38 cellular contexts compared by ENCODE assay signal in the genomic region with DNA sequence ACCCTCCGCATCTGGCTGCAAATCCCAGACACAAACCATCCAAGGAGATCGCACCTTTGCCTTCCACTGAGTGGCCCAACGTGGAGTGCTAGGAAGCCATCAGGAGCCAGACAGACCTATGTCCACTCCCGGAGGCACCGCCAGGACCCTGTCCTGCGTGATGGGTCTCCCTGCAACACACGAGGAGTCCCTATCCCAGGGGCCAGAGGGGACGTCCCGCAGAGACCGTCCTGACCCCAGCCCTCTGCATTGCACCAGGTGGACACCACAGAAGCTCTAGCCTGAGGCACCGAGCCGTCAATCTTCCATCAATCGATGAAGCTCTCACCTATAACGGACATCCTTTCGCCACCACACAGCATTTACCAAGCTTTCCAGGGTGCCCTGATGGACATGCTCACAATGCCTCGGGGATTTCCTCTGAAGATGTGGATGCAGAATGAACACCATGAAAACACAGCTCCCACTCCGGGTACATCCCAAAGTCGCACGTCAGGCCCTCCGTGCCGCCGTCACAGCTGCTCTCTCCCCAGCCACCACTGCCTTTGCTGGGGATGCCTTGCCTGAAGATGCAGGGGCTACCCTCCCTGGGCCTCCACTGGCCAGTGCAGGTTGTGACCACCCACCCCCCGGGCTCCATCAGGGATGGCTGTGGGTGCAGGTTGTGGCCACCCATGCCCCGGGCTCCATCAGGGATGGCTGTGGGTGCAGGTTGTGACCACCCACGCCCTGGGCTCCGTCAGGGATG. TPM values are rescaled to one million over a fixed set of nuclear protein-coding genes. Genes with fewer than 3 reads are reported as not detected.
"Had no signal": no experiment of that assay in that cellular context is flagged by ENCODE, and none has a peak within 500 bp of the region (broad histone marks: within the 10 kb centered on the region; RNA-seq: fewer than 3 reads in every experiment).

No MANE protein-coding gene starts in this region.

- H3K4me3 Mint-ChIP-seq: activated B cell treated with CpG ODN at 0.5 μM for 24 hours; activated CD8-positive, alpha-beta memory T cell treated with anti-CD3 and anti-CD28 coated beads, Interleukin-2, amount 10 ng/mL, durations not matched to agents 7 days and 5 days; activated CD8-positive, alpha-beta T cell treated with anti-CD3 and anti-CD28 coated beads for 36 hours; activated naive CD8-positive, alpha-beta T cell; activated T-cell treated with anti-CD3 and anti-CD28 coated beads, Interleukin-2, amount 50 U/mL, for 24 hours; activated T-helper 17 cell treated with anti-CD3 and anti-CD28 coated beads, Interleukin-2, amount 50 U/mL, for 72 hours; effector memory CD8-positive, alpha-beta T cell; T-helper 17 cell; T-helper 2 cell treated with Interferon-gamma antibody and Interleukin-4, amounts not matched to agents 5 μg/mL and 100 μg/mL, for 36 hours had no signal

- H3K27me3 ChIP-seq: brain microvascular endothelial cell had no signal

- H3K4me1 Mint-ChIP-seq: activated B cell treated with CpG ODN at 0.5 μM for 24 hours; activated CD8-positive, alpha-beta memory T cell treated with anti-CD3 and anti-CD28 coated beads, Interleukin-2, amount 10 ng/mL, durations not matched to agents 7 days and 5 days had no signal

- H3K4me1 ChIP-seq: esophagus squamous epithelium, gastroesophageal sphincter had no signal

- H3K27ac ChIP-seq: brain microvascular endothelial cell, epithelial cell of prostate, esophagus squamous epithelium, gastroesophageal sphincter, WERI-Rb-1 had no signal

- H3K4me3 ChIP-seq: esophagus squamous epithelium, gastroesophageal sphincter had no signal

- H3K9me3 Mint-ChIP-seq: activated CD8-positive, alpha-beta T cell treated with anti-CD3 and anti-CD28 coated beads for 36 hours; activated T-helper 17 cell treated with anti-CD3 and anti-CD28 coated beads, Interleukin-2, amount 50 U/mL, for 72 hours; T-helper 2 cell treated with Interferon-gamma antibody and Interleukin-4, amounts not matched to agents 5 μg/mL and 100 μg/mL, for 36 hours had no signal

- ATAC-seq: activated CD4-positive, CD25-positive, alpha-beta regulatory T cell treated with anti-CD3 and anti-CD28 coated beads, Interleukin-2, amount 50 U/mL, for 24 hours; activated CD8-positive, alpha-beta memory T cell treated with anti-CD3 and anti-CD28 coated beads, Interleukin-2, amount 10 ng/mL, durations not matched to agents 7 days and 5 days; activated CD8-positive, alpha-beta T cell treated with anti-CD3 and anti-CD28 coated beads for 36 hours; activated T-helper 17 cell treated with anti-CD3 and anti-CD28 coated beads, Interleukin-2, amount 50 U/mL, for 72 hours; effector memory CD8-positive, alpha-beta T cell; gastroesophageal sphincter; T-helper 17 cell had no signal

- H3K36me3 Mint-ChIP-seq: activated CD8-positive, alpha-beta memory T cell treated with anti-CD3 and anti-CD28 coated beads, Interleukin-2, amount 10 ng/mL, durations not matched to agents 7 days and 5 days; activated naive CD8-positive, alpha-beta T cell had no signal

- H3K36me3 ChIP-seq: brain microvascular endothelial cell, esophagus squamous epithelium, gastroesophageal sphincter, WERI-Rb-1 had no signal

- H3K27me3 Mint-ChIP-seq: activated CD8-positive, alpha-beta memory T cell treated with anti-CD3 and anti-CD28 coated beads, Interleukin-2, amount 10 ng/mL, durations not matched to agents 7 days and 5 days had no signal

- H3K9me3 ChIP-seq: esophagus squamous epithelium, gastroesophageal sphincter had no signal

- FAIRE-seq: astrocyte, colon, endothelial cell of umbilical vein had no signal

- DNase-seq: activated B cell treated with CpG ODN at 0.5 μM for 24 hours; activated CD4-positive, alpha-beta T cell treated with anti-CD3 and anti-CD28 coated beads for 48 hours; activated CD4-positive, alpha-beta T cell treated with anti-CD3 and anti-CD28 coated beads, Interleukin-2, amount 50 U/mL, for 1 hour; activated CD4-positive, alpha-beta T cell treated with anti-CD3 and anti-CD28 coated beads, Interleukin-2, amount 50 U/mL, for 48 hours; activated CD8-positive, alpha-beta memory T cell treated with anti-CD3 and anti-CD28 coated beads, Interleukin-2, amount 10 ng/mL, durations not matched to agents 7 days and 5 days; activated CD8-positive, alpha-beta memory T cell treated with anti-CD3 and anti-CD28 coated beads, Interleukin-2, amount 50 U/mL, for 48 hours; activated CD8-positive, alpha-beta T cell treated with anti-CD3 and anti-CD28 coated beads for 36 hours; activated effector memory CD4-positive, alpha-beta T cell treated with Interleukin-2 at 50 U/mL for 16 hours; activated gamma-delta T cell treated with Interleukin-2 at 50 U/mL for 16 hours; activated naive CD4-positive, alpha-beta T cell treated with anti-CD3 and anti-CD28 coated beads, Interleukin-2, amount 50 U/mL, for 16 hours; activated naive CD4-positive, alpha-beta T cell treated with Interleukin-2 at 50 U/mL for 16 hours; activated T-cell treated with anti-CD3 and anti-CD28 coated beads for 4 hours; activated T-cell treated with anti-CD3 and anti-CD28 coated beads, Interleukin-2, amount 50 U/mL, for 24 hours; amniotic stem cell; anterior cingulate cortex; brain microvascular endothelial cell; caudate nucleus; cortex of kidney; dermis blood vessel endothelial cell; effector CD4-positive, alpha-beta T cell; effector memory CD8-positive, alpha-beta T cell; esophagus squamous epithelium; foreskin melanocyte; head of caudate nucleus; T-helper 1 cell; T-helper 17 cell; T1000; WERI-Rb-1 had no signal

- H3K27ac Mint-ChIP-seq: activated B cell treated with CpG ODN at 0.5 μM for 24 hours; activated CD8-positive, alpha-beta memory T cell treated with anti-CD3 and anti-CD28 coated beads, Interleukin-2, amount 10 ng/mL, durations not matched to agents 7 days and 5 days; activated CD8-positive, alpha-beta T cell treated with anti-CD3 and anti-CD28 coated beads for 36 hours; activated naive CD8-positive, alpha-beta T cell; activated T-cell treated with anti-CD3 and anti-CD28 coated beads, Interleukin-2, amount 50 U/mL, for 24 hours; activated T-helper 17 cell treated with anti-CD3 and anti-CD28 coated beads, Interleukin-2, amount 50 U/mL, for 72 hours; effector memory CD8-positive, alpha-beta T cell; T-helper 17 cell; T-helper 2 cell treated with Interferon-gamma antibody and Interleukin-4, amounts not matched to agents 5 μg/mL and 100 μg/mL, for 36 hours had no signal

RNA-seq across cellular contexts. Expression of a gene that starts 54.1 kb away (rescaled TPM):
- total RNA-seq: fibroblast of villous mesenchyme had no signal
